ENCODE assay signal across 10 cellular contexts in genomic region chr17:40445769-40446468, GRCh38. TPM values are rescaled to one million over a fixed set of nuclear protein-coding genes. Genes with fewer than 3 reads are reported as not detected.
DNase-seq lines count a peak whose midpoint lies in the region; ATAC-seq, FAIRE-seq and TF ChIP-seq lines count a peak whose summit lies in the region.
"Had no signal": no experiment of that assay in that cellular context is flagged by ENCODE, and none has a peak within 500 bp of the region (broad histone marks: within the 10 kb centered on the region; RNA-seq: fewer than 3 reads in every experiment).

No MANE protein-coding gene starts in this region.

- intact Hi-C loops in naive thymus-derived CD4-positive, alpha-beta T cell (cut with micrococcal nuclease), result loop anchor here in 1 of 2 donors (1.0 to 5.0 kb wide), 3 partner anchors 29 to 87 kb away; partner anchors contain the start of gene TOP2A

- peak; percentile 31 for TF ChIP-seq CTCF in AG10803 (conservative IDR thresholded peaks at IDR 0.05; ENCODE audit: low read length)
- TF ChIP-seq CTCF in MM.1S (IDR thresholded peaks at IDR 0.05; ENCODE audit: low read length), result no peak
- TF ChIP-seq CTCF in H1 (IDR thresholded peaks at IDR 0.05; ENCODE audit: control extremely low read depth in 1 of 3, insufficient read depth in 1 of 3, low read depth in 1 of 3, low read length in 3 of 3), result peak in 1 of 3 experiments; percentile 23; a peak in 1 of 4 replicates

- H2BK20ac ChIP-seq in H1 (ENCODE audit: low read length), result no peak overlapping the region

- H3K9me3 ChIP-seq in MM.1S (replicated peaks; ENCODE audit: insufficient read depth, low read length) (no peaks in the 10 kb centered on the region), H1 (ENCODE audit: insufficient read depth in 2 of 2, low read depth in 1 of 2, low read length in 1 of 2) (no peaks in the 10 kb centered on the region)
- no peaks in the 10 kb centered on the region for H3K9me3 ChIP-seq in naive thymus-derived CD4-positive, alpha-beta T cell (ENCODE audit: control insufficient read depth in 2 of 3, low read length in 3 of 3)

- no peaks in the 10 kb centered on the region for H3K36me3 ChIP-seq in MM.1S (replicated peaks; ENCODE audit: insufficient read depth, low read length)
- no peaks in the 10 kb centered on the region for H3K36me3 ChIP-seq in H1 (ENCODE audit: control insufficient read depth in 2 of 4, insufficient read depth in 4 of 4, low read length in 3 of 4)
- no peaks in the 10 kb centered on the region for H3K36me3 ChIP-seq in naive thymus-derived CD4-positive, alpha-beta T cell (ENCODE audit: control insufficient read depth in 2 of 3, insufficient read depth in 3 of 3, low read length in 3 of 3)

- no peak overlapping the region for H3K23ac ChIP-seq in H1 (ENCODE audit: insufficient read length)

- peaks cover 67% of the 10 kb centered on the region for H3K27me3 ChIP-seq in MM.1S (replicated peaks; ENCODE audit: insufficient read depth, low read length)
- H3K27me3 ChIP-seq in H1 (replicated peaks in 1 of 4; ENCODE audit: control insufficient read depth in 3 of 4, extremely low read depth in 1 of 4, insufficient read depth in 3 of 4, low read length in 3 of 4), result peaks cover 0 to 4% (median 0%) of the 10 kb centered on the region in 4 experiments; a peak in 3 of 7 replicates
- no peaks in the 10 kb centered on the region for H3K27me3 ChIP-seq in naive thymus-derived CD4-positive, alpha-beta T cell (ENCODE audit: control insufficient read depth in 2 of 2, insufficient read depth in 2 of 2, low read length in 2 of 2)

- H3K27ac Mint-ChIP-seq in naive thymus-derived CD4-positive, alpha-beta T cell, result peak overlapping the region in 3 of 9 donors; percentile 14 to 93 (median 79)

- peaks cover 31 to 59% (median 34%) of the 10 kb centered on the region in 7 donors for H3K4me1 Mint-ChIP-seq in naive thymus-derived CD4-positive, alpha-beta T cell

- peaks cover 3% of the 10 kb centered on the region; the same call in 1 of the 2 replicates for H4K20me1 ChIP-seq in MM.1S (ENCODE audit: insufficient read depth, low read length)
- peaks cover 2 to 4% of the 10 kb centered on the region in 2 experiments for H4K20me1 ChIP-seq in H1 (replicated peaks in 1 of 2; ENCODE audit: control insufficient read depth in 1 of 2, insufficient read depth in 2 of 2, low read length in 2 of 2)

- H4K8ac ChIP-seq in H1 (ENCODE audit: extremely low read depth, insufficient read depth, low read length), result no peak overlapping the region

- H3K14ac ChIP-seq in H1 (ENCODE audit: insufficient read length), result no peak overlapping the region

- H4K91ac ChIP-seq in H1 (replicated peaks; ENCODE audit: insufficient read length, low read length), result no peak overlapping the region

- H3K27me3 Mint-ChIP-seq in naive thymus-derived CD4-positive, alpha-beta T cell, result peaks cover 0 to 5% (median 0%) of the 10 kb centered on the region in 5 donors

- no peak overlapping the region for H3K4ac ChIP-seq in H1 (replicated peaks; ENCODE audit: insufficient read length, low read depth, low read length)

- no peak overlapping the region for H2BK15ac ChIP-seq in H1 (ENCODE audit: low read length)

- no peak overlapping the region for H2AK5ac ChIP-seq in H1 (ENCODE audit: low read depth, low read length)

- ATAC-seq in naive thymus-derived CD4-positive, alpha-beta T cell, result no peak
- no peak for ATAC-seq in HG03521 (IDR thresholded peaks at IDR 0.05; ENCODE audit: unreplicated experiment)
- no peak for ATAC-seq in GM18861 (IDR thresholded peaks at IDR 0.05; ENCODE audit: unreplicated experiment)

- H3F3A ChIP-seq in MM.1S (ENCODE audit: insufficient read depth, low read length), result peaks cover 20% of the 10 kb centered on the region

- peaks cover 17% of the 10 kb centered on the region for H3K4me1 ChIP-seq in MM.1S (ENCODE audit: low read length)
- peaks cover 5 to 27% (median 13%) of the 10 kb centered on the region in 4 experiments for H3K4me1 ChIP-seq in H1 (replicated peaks in 1 of 4; ENCODE audit: control insufficient read depth in 3 of 4, insufficient read depth in 4 of 4, low read length in 3 of 4)
- peaks cover 25 to 27% of the 10 kb centered on the region in 2 donors for H3K4me1 ChIP-seq in naive thymus-derived CD4-positive, alpha-beta T cell (ENCODE audit: control insufficient read depth in 2 of 2, insufficient read depth in 2 of 2, low read length in 2 of 2)

- peak overlapping the region in 7 of 10 donors; percentile 12 to 90 (median 65) for H3K4me3 Mint-ChIP-seq in naive thymus-derived CD4-positive, alpha-beta T cell

- no peak overlapping the region for H3K56ac ChIP-seq in H1 (replicated peaks; ENCODE audit: insufficient read length, low read depth, low read length)

- H2BK120ac ChIP-seq in H1 (replicated peaks; ENCODE audit: low read depth, low read length), result no peak overlapping the region

- H3K79me2 ChIP-seq in MM.1S (ENCODE audit: low read length) (no peaks in the 10 kb centered on the region), H1 (ENCODE audit: control insufficient read depth in 1 of 2, insufficient read depth in 2 of 2, low read length in 2 of 2) (peaks cover 0 to 48% of the 10 kb centered on the region in 2 experiments; a peak in 3 of 4 replicates)

- peaks cover 0 to 17% (median 0%) of the 10 kb centered on the region in 5 donors for H3K36me3 Mint-ChIP-seq in naive thymus-derived CD4-positive, alpha-beta T cell

- H3K23me2 ChIP-seq in H1 (ENCODE audit: low read depth, low read length), result peaks cover 14% of the 10 kb centered on the region

- FAIRE-seq in H1 (lab: Jason Lieb, UNC), result no peak

- peak overlapping the region; percentile 87; the same call in 1 of the 2 replicates for H2BK12ac ChIP-seq in H1 (ENCODE audit: low read depth, low read length)

- no peaks in the 10 kb centered on the region for H3K9me2 ChIP-seq in MM.1S (replicated peaks; ENCODE audit: insufficient read depth, low read length)

- DNase-seq in AG10803 (ENCODE audit: low read depth), result no peak
- DNase-seq in MM.1S, result no peak
- no peak for DNase-seq in H1 (ENCODE audit: low read depth in 1 of 2, low spot score in 2 of 2)
- DNase-seq in naive thymus-derived CD4-positive, alpha-beta T cell, result no peak
- DNase-seq in mucosa of gallbladder (ENCODE audit: low spot score), result no peak
- DNase-seq in activated gamma-delta T cell treated with Interleukin-2 at 50 U/mL for 16 hours, result no peak
- DNase-seq: NCI-H1417 treated with DMSO at 0.1 percent for 48 hours; stimulated activated CD4-positive, alpha-beta T cell treated with anti-CD3 and anti-CD28 coated beads, Interleukin-1b, Interleukin-23, amount 100 ng/mL, for 48 hours had no signal

- H3K9ac ChIP-seq in MM.1S (ENCODE audit: low read length) (no peak overlapping the region), H1 (replicated peaks in 1 of 4; ENCODE audit: extremely low read depth in 1 of 4, low read depth in 3 of 4, low read length in 3 of 4) (no peak overlapping the region)

- WGBS in H1 (ENCODE audit: extremely low coverage in 1 of 2, insufficient coverage in 1 of 2, insufficient read length in 1 of 2, insufficient replicate concordance in 2 of 2, low coverage in 1 of 2, low lambda C conversion rate in 2 of 2, missing lambda C conversion rate in 1 of 2), 2 experiments, result 90% methylated on average over 10 of the region's 10 CpGs; no CpG with 5 or more reads in 1 of the 2 experiments

- H2BK5ac ChIP-seq in H1 (ENCODE audit: low read depth, low read length), result no peak overlapping the region

- H3K9me3 Mint-ChIP-seq in naive thymus-derived CD4-positive, alpha-beta T cell, result no peaks in the 10 kb centered on the region

- H3K4me3 ChIP-seq in AG10803 (ENCODE audit: low read length), result peak overlapping the region; percentile 99
- no peak overlapping the region for H3K4me3 ChIP-seq in MM.1S (ENCODE audit: low read length)
- peak overlapping the region in 1 of 4 experiments; percentile 68; a peak in 2 of 8 replicates for H3K4me3 ChIP-seq in H1 (ENCODE audit: extremely low read depth in 1 of 4, insufficient read depth in 2 of 4, low read depth in 3 of 4, low read length in 4 of 4)
- no peak overlapping the region for H3K4me3 ChIP-seq in naive thymus-derived CD4-positive, alpha-beta T cell (ENCODE audit: low read length)

- H2AFZ ChIP-seq in MM.1S (ENCODE audit: low read length), result no peak overlapping the region
- no peak overlapping the region for H2AFZ ChIP-seq in H1 (ENCODE audit: low read length)

- TF ChIP-seq RAD21 in H1 (IDR thresholded peaks at IDR 0.05 in 1 of 2, conservative IDR thresholded peaks at IDR 0.05 in 1 of 2; ENCODE audit: low read depth in 2 of 2, low read length in 2 of 2), result no peak

- CTCF ChIA-PET in H1 (lab: Charles Lee; ENCODE audit: partially characterized antibody), result interaction anchor here (0.6 to 34.1 kb wide), 12 partner anchors 3 to 141 kb away, joined by 3 to 739 read pairs (median 6); partner anchors contain the start of gene IGFBP4
- CTCF ChIA-PET in naive thymus-derived CD4-positive, alpha-beta T cell (lab: Charles Lee), result interaction anchor here (0.5 to 0.8 kb wide), 4 partner anchors 9 to 500 kb away, joined by 3 to 6 read pairs (median 4); no protein-coding TSS in a partner anchor

- peaks cover 11% of the 10 kb centered on the region for H3K79me1 ChIP-seq in H1 (ENCODE audit: low read depth, low read length)

- H3K27ac ChIP-seq in MM.1S (ENCODE audit: low read length) (no peak overlapping the region), H1 (ENCODE audit: low read depth, low read length) (no peak overlapping the region)
- no peak overlapping the region for H3K27ac ChIP-seq in naive thymus-derived CD4-positive, alpha-beta T cell (ENCODE audit: low read depth, low read length)

- POLR2A ChIA-PET in H1 (lab: Charles Lee; ENCODE audit: partially characterized antibody), result interaction anchor here (0.9 to 3.2 kb wide), 4 partner anchors 14 to 30 kb away, joined by 3 to 20 read pairs (median 4); no protein-coding TSS in a partner anchor
- POLR2A ChIA-PET in naive thymus-derived CD4-positive, alpha-beta T cell (lab: Charles Lee), result no interaction called here

- H3K4me2 ChIP-seq in MM.1S (ENCODE audit: low read depth, low read length) (peak overlapping the region; percentile 85; the same call in 1 of the 2 replicates), H1 (ENCODE audit: insufficient read depth in 1 of 2, low read depth in 2 of 2, low read length in 2 of 2) (peak overlapping the region; percentile 87 to 94; a peak in 2 of 4 replicates)

- no peak for TF ChIP-seq EP300 in H1 (IDR thresholded peaks at IDR 0.05; ENCODE audit: borderline replicate concordance in 1 of 2, low read depth in 2 of 2, low read length in 2 of 2)

- peak overlapping the region; percentile 60; the same call in 1 of the 2 replicates for H3K18ac ChIP-seq in H1 (ENCODE audit: extremely low read depth, low read length)

- H4K5ac ChIP-seq in H1 (ENCODE audit: insufficient read length, low read depth, low read length), result no peak overlapping the region

- TF ChIP-seq POLR2A in H1 (IDR thresholded peaks at IDR 0.05; ENCODE audit: control extremely low read depth in 1 of 2, low read depth in 2 of 2, low read length in 2 of 2), result no peak

RNA-seq across cellular contexts. Expression of gene IGFBP4, which starts 2.7 kb away (rescaled TPM):
- 105 and 109 TPM in 2 replicates for total RNA-seq in H1 (2021; fragmentation: NEBNext Ultra II Directional; extraction: Animal tissue kit (Norgen Biotek cat#: 25700))
- 79.9 and 85.5 TPM in 2 replicates for polyA plus RNA-seq in H1 (2011; rRNA removed)
- 68.0 TPM for polyA plus RNA-seq in H1 (2011; cell fraction: cytosol; rRNA removed)
- polyA plus RNA-seq in H1 (2011; cell fraction: nucleus; rRNA removed), result 63.6 TPM
- polyA plus RNA-seq in H1 (2012, experiment 1 of 2), result 95.6 to 171 TPM (median 141 TPM) in 4 replicates
- polyA plus RNA-seq in H1 (2012, experiment 2 of 2), result 167 TPM
- 95.7 TPM for polyA plus RNA-seq in H1 (2013, experiment 1 of 2)
- polyA plus RNA-seq in H1 (2013, experiment 2 of 2), result 105 TPM
- polyA minus RNA-seq in H1 (2011; rRNA and poly(A)+ RNA removed), result 64.7 and 69.4 TPM in 2 replicates
- polyA minus RNA-seq in H1 (2011; cell fraction: cytosol; rRNA and poly(A)+ RNA removed), result 60.8 TPM
- polyA minus RNA-seq in H1 (2011; cell fraction: nucleus; rRNA and poly(A)+ RNA removed), result 36.3 TPM
- total RNA-seq in naive thymus-derived CD4-positive, alpha-beta T cell, result 100 to 1,000 TPM in 1 of 5 experiments, 1 to 10 TPM in 4; 1.5 to 116 (median 1.9) TPM
- polyA plus RNA-seq in naive thymus-derived CD4-positive, alpha-beta T cell, result 1 to 10 TPM in 1 of 2 donors, under 1 TPM in 1; 0.45 to 1.0 TPM
- total RNA-seq in mucosa of gallbladder, result 351 TPM

RNA-seq across cellular contexts. Expression of gene TOP2A, which starts 28.2 kb away (rescaled TPM):
- total RNA-seq in H1 (2021; fragmentation: NEBNext Ultra II Directional; extraction: Animal tissue kit (Norgen Biotek cat#: 25700)), result 276 and 291 TPM in 2 replicates
- polyA plus RNA-seq in H1 (2011; rRNA removed), result 40.6 and 83.1 TPM in 2 replicates
- 99.6 TPM for polyA plus RNA-seq in H1 (2011; cell fraction: cytosol; rRNA removed)
- 30.5 TPM for polyA plus RNA-seq in H1 (2011; cell fraction: nucleus; rRNA removed)
- polyA plus RNA-seq in H1 (2012, experiment 1 of 2), result 83.9 to 176 TPM (median 103 TPM) in 4 replicates
- 14.8 TPM for polyA plus RNA-seq in H1 (2012, experiment 2 of 2)
- polyA plus RNA-seq in H1 (2013, experiment 1 of 2), result 148 TPM
- polyA plus RNA-seq in H1 (2013, experiment 2 of 2), result 143 TPM
- polyA minus RNA-seq in H1 (2011; rRNA and poly(A)+ RNA removed), result 77.8 and 118 TPM in 2 replicates
- polyA minus RNA-seq in H1 (2011; cell fraction: cytosol; rRNA and poly(A)+ RNA removed), result 70.7 TPM
- 82.3 TPM for polyA minus RNA-seq in H1 (2011; cell fraction: nucleus; rRNA and poly(A)+ RNA removed)
- 100 to 1,000 TPM in 1 of 5 experiments, 1 to 10 TPM in 3, under 1 TPM in 1; 0.54 to 273 (median 1.2) TPM for total RNA-seq in naive thymus-derived CD4-positive, alpha-beta T cell
- not detected for polyA plus RNA-seq in naive thymus-derived CD4-positive, alpha-beta T cell
- total RNA-seq in mucosa of gallbladder, result 5.2 TPM

RNA-seq across cellular contexts. Expression of gene TNS4, which starts 55.5 kb away (rescaled TPM):
- 0.20 and 0.80 TPM in 2 replicates for total RNA-seq in H1 (2021; fragmentation: NEBNext Ultra II Directional; extraction: Animal tissue kit (Norgen Biotek cat#: 25700))
- 0.21 and 0.39 TPM in 2 replicates for polyA plus RNA-seq in H1 (2011; rRNA removed)
- polyA plus RNA-seq in H1 (2011; cell fraction: cytosol; rRNA removed), result 0.49 TPM
- polyA plus RNA-seq in H1 (2011; cell fraction: nucleus; rRNA removed), result 0.54 TPM
- 0.21 to 0.76 TPM (median 0.30 TPM) in 4 replicates for polyA plus RNA-seq in H1 (2012, experiment 1 of 2)
- polyA plus RNA-seq in H1 (2012, experiment 2 of 2), result 0.10 TPM
- polyA plus RNA-seq in H1 (2013, experiment 1 of 2), result 0.39 TPM
- 0.63 TPM for polyA plus RNA-seq in H1 (2013, experiment 2 of 2)
- polyA minus RNA-seq in H1 (2011; rRNA and poly(A)+ RNA removed), result 0.60 and 0.66 TPM in 2 replicates
- polyA minus RNA-seq in H1 (2011; cell fraction: cytosol; rRNA and poly(A)+ RNA removed), result not detected
- 0.90 TPM for polyA minus RNA-seq in H1 (2011; cell fraction: nucleus; rRNA and poly(A)+ RNA removed)
- total RNA-seq in naive thymus-derived CD4-positive, alpha-beta T cell, result 10 to 100 TPM in 1 of 5 experiments, 1 to 10 TPM in 2, not detected in 2; 1.2 to 10.3 (median 1.3) TPM
- polyA plus RNA-seq in naive thymus-derived CD4-positive, alpha-beta T cell, result not detected
- 0.23 TPM for total RNA-seq in mucosa of gallbladder
